Comparison of ENCODE assay signal across 8 cellular contexts in the genomic region with DNA sequence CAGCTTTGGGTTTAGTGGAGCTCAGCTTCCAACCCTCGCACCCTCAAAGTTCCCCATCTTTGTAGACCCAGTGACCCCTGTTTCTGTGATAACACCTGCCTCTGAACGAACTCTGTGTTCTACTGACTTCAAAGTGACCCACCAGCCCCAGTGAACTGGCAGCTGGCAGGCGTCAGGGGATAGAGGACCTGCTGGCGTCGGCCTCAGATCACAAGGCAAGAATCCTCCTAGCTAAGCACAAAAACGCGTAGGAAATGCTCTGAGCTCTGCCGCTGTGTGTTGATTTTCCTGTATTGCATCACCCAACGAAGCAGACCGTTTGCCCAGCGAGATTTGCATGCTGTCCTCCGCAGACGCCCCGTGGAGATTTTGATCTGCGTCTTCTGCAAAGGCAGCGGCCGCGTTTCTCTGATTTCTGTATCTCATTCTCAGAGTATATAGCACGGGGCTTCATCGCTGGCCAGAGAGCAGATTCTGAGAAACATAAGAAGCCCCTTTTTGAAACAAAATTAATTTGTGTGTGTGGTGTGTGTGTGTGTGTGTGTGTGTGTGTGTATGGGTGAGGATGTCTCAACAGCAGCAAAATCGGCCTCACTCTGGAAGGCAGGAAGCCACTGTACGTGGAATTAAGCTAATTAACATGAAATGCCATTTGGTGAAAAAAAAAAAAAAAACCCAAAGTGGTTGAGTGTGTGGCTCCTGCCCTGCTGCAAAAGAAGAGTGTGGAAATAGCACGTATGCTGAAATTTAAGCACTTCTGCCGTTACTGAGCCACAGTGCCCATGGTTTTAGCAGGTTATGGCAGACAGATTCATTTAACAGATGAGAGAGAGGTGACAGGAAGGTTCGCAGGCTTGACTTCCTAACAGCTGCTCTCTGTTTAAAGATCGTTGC. TPM values are rescaled to one million over a fixed set of nuclear protein-coding genes. Genes with fewer than 3 reads are reported as not detected.
DNase-seq lines count a peak whose midpoint lies in the region; ATAC-seq and TF ChIP-seq lines count a peak whose summit lies in the region.

No MANE protein-coding gene starts in this region.

- H3K9me3 ChIP-seq in mucosa of stomach (ENCODE audit: control insufficient read depth, low read length): no peaks in the 10 kb centered on the region

- H3K36me3 Mint-ChIP-seq in endothelial cell (ENCODE audit: low read depth, unreplicated experiment): peaks cover 4% of the 10 kb centered on the region

- no peaks in the 10 kb centered on the region for H3K27me3 ChIP-seq in mucosa of stomach (ENCODE audit: control insufficient read depth, insufficient read depth, low read length)

- H3K4me3 ChIP-seq in mucosa of stomach (ENCODE audit: low read length): no peak overlapping the region

- no peak overlapping the region for H3K27ac Mint-ChIP-seq in endothelial cell (ENCODE audit: unreplicated experiment)

- H3K27me3 Mint-ChIP-seq in endothelial cell (ENCODE audit: unreplicated experiment): peaks cover 4% of the 10 kb centered on the region

- peaks cover under 1% of the 10 kb centered on the region for H3K4me1 Mint-ChIP-seq in endothelial cell (ENCODE audit: unreplicated experiment)

- H3K9ac ChIP-seq in mucosa of stomach (ENCODE audit: low read length): peak overlapping the region; percentile 28

- no peaks in the 10 kb centered on the region for H3K36me3 ChIP-seq in mucosa of stomach (ENCODE audit: control insufficient read depth, insufficient read depth, low read length)

- in situ Hi-C loops in ACHN (cut with HindIII; ENCODE audit: low pct_ligation_motif_present, low pct_unique_long_range_greater_than_20kb, low sequenced_read_pairs): no loop called here

- no peak for TF ChIP-seq CTCF in endothelial cell (IDR thresholded peaks at IDR 0.05; ENCODE audit: unreplicated experiment)

- DNase-seq in ACHN (peak; percentile 42), endothelial cell (ENCODE audit: low spot score) (peak; percentile 18), NCI-H1436 (lab: John Stamatoyannopoulos, UW) (no peak)
- peak; percentile 50 to 71 for DNase-seq in activated CD4-positive, alpha-beta T cell treated with anti-CD3 and anti-CD28 coated beads, Interleukin-2, amount 50 U/mL, for 24 hours (ENCODE audit: low read depth in 1 of 2, low spot score in 1 of 2)
- DNase-seq in stimulated activated naive CD8-positive, alpha-beta T cell treated with anti-CD3 and anti-CD28 coated beads, Interleukin-15, Interleukin-2, amounts not matched to agents 100 U/mL and 50 U/mL, for 24 hours: peak; percentile 76

- ATAC-seq in GM19324 (IDR thresholded peaks at IDR 0.05; ENCODE audit: low FRiP score, unreplicated experiment): peak; percentile 61
- peak; percentile 37 for ATAC-seq in HG03469 (IDR thresholded peaks at IDR 0.05; ENCODE audit: unreplicated experiment)
- peak; percentile 81 for ATAC-seq in stimulated activated naive CD8-positive, alpha-beta T cell treated with anti-CD3 and anti-CD28 coated beads, Interleukin-15, Interleukin-2, amounts not matched to agents 100 U/mL and 50 U/mL, for 24 hours

- H3K4me3 Mint-ChIP-seq in endothelial cell (ENCODE audit: unreplicated experiment): no peak overlapping the region

- H3K4me1 ChIP-seq in mucosa of stomach (ENCODE audit: control insufficient read depth, insufficient read depth, low read length): no peaks in the 10 kb centered on the region

- peaks cover 22% of the 10 kb centered on the region for H3K9me3 Mint-ChIP-seq in endothelial cell (ENCODE audit: unreplicated experiment)

RNA-seq across cellular contexts. Expression of a gene that starts 29.2 kb away (rescaled TPM):
- 25.8 TPM for total RNA-seq in endothelial cell (ENCODE audit: unreplicated experiment)

RNA-seq across cellular contexts. Expression of a gene that starts 55.1 kb away (rescaled TPM):
- total RNA-seq in endothelial cell (ENCODE audit: unreplicated experiment): not detected
